ENCODE assay signal across 9 cellular contexts in the genomic region with DNA sequence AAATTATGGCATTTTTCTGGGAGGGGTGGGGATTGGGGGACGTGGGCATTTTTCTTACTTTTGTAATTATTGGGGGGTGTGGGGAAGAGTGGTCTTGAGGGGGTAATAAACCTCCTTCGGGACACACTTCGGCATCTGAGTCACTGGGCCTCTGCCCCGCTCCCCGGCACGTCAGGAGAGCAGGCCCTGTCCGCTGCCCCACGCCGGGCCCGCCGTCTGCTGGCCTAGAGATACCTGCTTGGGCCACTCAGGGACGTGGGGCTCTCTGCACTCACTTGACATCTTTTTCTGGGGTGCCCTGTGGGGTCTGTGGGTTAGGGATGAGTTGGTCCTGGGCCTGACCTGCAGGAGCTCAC. TPM values are rescaled to one million over a fixed set of nuclear protein-coding genes. Genes with fewer than 3 reads are reported as not detected.
DNase-seq lines count a peak whose midpoint lies in the region; ATAC-seq, FAIRE-seq and TF ChIP-seq lines count a peak whose summit lies in the region.
"Had no signal": no experiment of that assay in that cellular context is flagged by ENCODE, and none has a peak within 500 bp of the region (broad histone marks: within the 10 kb centered on the region; RNA-seq: fewer than 3 reads in every experiment).

No MANE protein-coding gene starts in this region.

- FAIRE-seq in GM12878 (lab: Jason Lieb, UNC): no peak
- FAIRE-seq: pancreas had no signal

- DNase-seq in heart left ventricle (no peak), Right ventricle myocardium superior (no peak), GM12878 (ENCODE audit: low read depth, low spot score) (no peak), uterus (no peak), NCI-H774 (lab: John Stamatoyannopoulos, UW) (no peak)
- no peak for DNase-seq in naive thymus-derived CD4-positive, alpha-beta T cell
- DNase-seq in activated CD8-positive, alpha-beta memory T cell treated with anti-CD3 and anti-CD28 coated beads, Interleukin-2, amount 50 U/mL, for 48 hours: no peak

- SMC1A ChIA-PET in GM12878 (lab: Charles Lee; ENCODE audit: uncharacterized antibody, unreplicated experiment): interaction anchor here (0.8 to 1.4 kb wide), 3 partner anchors 9 to 61 kb away, joined by 3 to 5 read pairs (median 4); a partner anchor contains a TSS

- BruUV-seq in GM12878 (replicated peaks; lab: Mats Ljungman, UMichigan): no TSS peak

- in situ Hi-C loops in GM12878 (cut with MboI): no loop called here

- TF ChIP-seq CTCF in heart left ventricle (IDR thresholded peaks at IDR 0.05) (no peak), GM12878 (IDR thresholded peaks at IDR 0.05 in 2 of 3, conservative IDR thresholded peaks at IDR 0.05 in 1 of 3; ENCODE audit: control insufficient read depth in 2 of 3, extremely low read depth in 1 of 3, insufficient read depth in 1 of 3, low read depth in 3 of 3, low read length in 3 of 3) (no peak), uterus (IDR thresholded peaks at IDR 0.05) (no peak)

- H3K27ac Mint-ChIP-seq in naive thymus-derived CD4-positive, alpha-beta T cell: peak overlapping the region; percentile 66 to 100 (median 91)

- no peak for TF ChIP-seq POLR2A in heart left ventricle (IDR thresholded peaks at IDR 0.05)
- no peak for TF ChIP-seq POLR2A in GM12878 (IDR thresholded peaks at IDR 0.05; ENCODE audit: low read depth, low read length)
- no peak for TF ChIP-seq POLR2A in uterus (IDR thresholded peaks at IDR 0.05)

- TF ChIP-seq RAD21 in GM12878 (IDR thresholded peaks at IDR 0.05; ENCODE audit: insufficient read depth, low read depth, low read length): no peak

- RAD21 ChIA-PET in GM12878 (lab: Charles Lee; ENCODE audit: unreplicated experiment): interaction anchor here (1.1 to 1.5 kb wide), 6 partner anchors 32 to 167 kb away, joined by 4 to 9 read pairs (median 6); a partner anchor contains a TSS

- POLR2A ChIA-PET in GM12878 (lab: Charles Lee): interaction anchor here (0.5 to 1.5 kb wide), 12 partner anchors 8 to 367 kb away, joined by 3 to 24 read pairs (median 6); a partner anchor contains a TSS
- POLR2A ChIA-PET in naive thymus-derived CD4-positive, alpha-beta T cell (lab: Charles Lee): interaction anchor here (0.8 to 1.5 kb wide), 9 partner anchors 8 to 166 kb away, joined by 3 to 7 read pairs (median 5); a partner anchor contains a TSS

- no peak overlapping the region for H2AFZ ChIP-seq in GM12878 (ENCODE audit: control insufficient read depth, low read depth, low read length)

- H3K27me3 ChIP-seq in heart left ventricle: no peaks in the 10 kb centered on the region
- no peaks in the 10 kb centered on the region for H3K27me3 ChIP-seq in GM12878 (replicated peaks in 1 of 2; ENCODE audit: control insufficient read depth in 2 of 2, insufficient read depth in 2 of 2, low read length in 1 of 2)
- H3K27me3 ChIP-seq in naive thymus-derived CD4-positive, alpha-beta T cell (ENCODE audit: control insufficient read depth in 2 of 2, insufficient read depth in 2 of 2, low read length in 2 of 2): no peaks in the 10 kb centered on the region
- H3K27me3 ChIP-seq in uterus: no peaks in the 10 kb centered on the region
- H3K27me3 ChIP-seq: pancreas had no signal

- peaks cover 0 to 5% (median 0%) of the 10 kb centered on the region in 11 donors for H3K9me3 Mint-ChIP-seq in naive thymus-derived CD4-positive, alpha-beta T cell

- H3K4me3 Mint-ChIP-seq in naive thymus-derived CD4-positive, alpha-beta T cell: peak overlapping the region in 8 of 10 donors; percentile 47 to 100 (median 94)

- ATAC-seq in heart left ventricle: no peak
- no peak for ATAC-seq in Right ventricle myocardium superior (ENCODE audit: poor library complexity)
- ATAC-seq in GM12878: no peak
- ATAC-seq in naive thymus-derived CD4-positive, alpha-beta T cell: no peak
- ATAC-seq in HG02610 (IDR thresholded peaks at IDR 0.05; ENCODE audit: unreplicated experiment): no peak

- H3K27me3 Mint-ChIP-seq in naive thymus-derived CD4-positive, alpha-beta T cell: no peaks in the 10 kb centered on the region

- 83 to 88% (median 86%) methylated on average over 12 of the region's 12 CpGs for WGBS in heart left ventricle, 4 donors
- 79% methylated on average over 10 of the region's 12 CpGs for WGBS in GM12878 (ENCODE audit: insufficient coverage, insufficient replicate concordance, low lambda C conversion rate, missing lambda C conversion rate)

- peaks cover 8 to 44% (median 26%) of the 10 kb centered on the region in 12 donors for H3K4me1 ChIP-seq in heart left ventricle
- H3K4me1 ChIP-seq in GM12878 (ENCODE audit: control insufficient read depth, insufficient read depth, low read length): peaks cover 27% of the 10 kb centered on the region
- peaks cover 33 to 35% of the 10 kb centered on the region in 2 donors for H3K4me1 ChIP-seq in naive thymus-derived CD4-positive, alpha-beta T cell (ENCODE audit: control insufficient read depth in 2 of 2, insufficient read depth in 2 of 2, low read length in 2 of 2)
- H3K4me1 ChIP-seq in uterus: peaks cover 0 to 16% of the 10 kb centered on the region in 2 donors

- CTCF ChIA-PET in GM12878 (lab: Yijun Ruan, JAX): interaction anchor here (1.1 to 1.5 kb wide), 2 partner anchors 9 to 173 kb away, joined by 6 to 8 read pairs; no protein-coding TSS in a partner anchor
- CTCF ChIA-PET in naive thymus-derived CD4-positive, alpha-beta T cell (lab: Charles Lee): no interaction called here

- no peak for TF ChIP-seq EP300 in GM12878 (IDR thresholded peaks at IDR 0.05; ENCODE audit: borderline replicate concordance in 1 of 2, control insufficient read depth in 1 of 2, low read depth in 2 of 2, low read length in 2 of 2)

- peak overlapping the region; percentile 85 for H3K9ac ChIP-seq in GM12878 (ENCODE audit: control insufficient read depth, insufficient read depth, low read length)

- H3K79me2 ChIP-seq in GM12878 (ENCODE audit: control insufficient read depth, insufficient read depth, low read length): peaks cover 32% of the 10 kb centered on the region

- peaks cover 0 to 38% (median 15%) of the 10 kb centered on the region in 5 donors for H3K36me3 Mint-ChIP-seq in naive thymus-derived CD4-positive, alpha-beta T cell

- H3K4me3 ChIP-seq in heart left ventricle (peak overlapping the region in 1 of 12 donors; percentile 15), GM12878 (no peak overlapping the region; the same call in 1 of the 2 replicates), uterus (no peak overlapping the region)
- no peak overlapping the region for H3K4me3 ChIP-seq in naive thymus-derived CD4-positive, alpha-beta T cell (ENCODE audit: low read length)
- H3K4me3 ChIP-seq: pancreas had no signal

- H3K9me3 ChIP-seq in heart left ventricle: no peaks in the 10 kb centered on the region
- no peaks in the 10 kb centered on the region for H3K9me3 ChIP-seq in GM12878 (replicated peaks; ENCODE audit: control insufficient read depth, insufficient read depth, low read length)
- H3K9me3 ChIP-seq in naive thymus-derived CD4-positive, alpha-beta T cell (ENCODE audit: control insufficient read depth in 2 of 3, low read length in 3 of 3): no peaks in the 10 kb centered on the region
- H3K9me3 ChIP-seq in uterus: no peaks in the 10 kb centered on the region
- H3K9me3 ChIP-seq: pancreas had no signal

- peak overlapping the region in 8 of 12 donors; percentile 52 to 97 (median 92) for H3K27ac ChIP-seq in heart left ventricle
- peak overlapping the region; percentile 95 for H3K27ac ChIP-seq in GM12878 (ENCODE audit: control insufficient read depth, insufficient read depth)
- H3K27ac ChIP-seq in naive thymus-derived CD4-positive, alpha-beta T cell (ENCODE audit: low read depth, low read length): peak overlapping the region; percentile 64
- peak overlapping the region; percentile 97 to 99 for H3K27ac ChIP-seq in uterus

- peak overlapping the region; percentile 90; the same call in 1 of the 2 replicates for H3K4me2 ChIP-seq in GM12878 (ENCODE audit: control insufficient read depth, insufficient read depth)

- intact Hi-C loops in heart left ventricle (cut with DNase I): loop anchor here in 3 of 10 donors (5.0 to 10.0 kb wide), 4 partner anchors 54 to 317 kb away; a partner anchor contains a TSS
- intact Hi-C loops in Right ventricle myocardium superior (cut with DNase I): no loop called here
- intact Hi-C loops in GM12878 (cut with micrococcal nuclease; ENCODE audit: unreplicated experiment): loop anchor here (10.0 kb wide), 1 partner anchor 327 kb away; a partner anchor contains a TSS
- intact Hi-C loops in naive thymus-derived CD4-positive, alpha-beta T cell (cut with micrococcal nuclease): no loop called here
- intact Hi-C loops in uterus (cut with DNase I; ENCODE audit: low total_unique reads): loop anchor here (10.0 kb wide), 1 partner anchor 67 kb away; a partner anchor contains a TSS

- H4K20me1 ChIP-seq in GM12878 (ENCODE audit: control insufficient read depth, insufficient read depth): no peaks in the 10 kb centered on the region

- H3K4me1 Mint-ChIP-seq in naive thymus-derived CD4-positive, alpha-beta T cell: peaks cover 45 to 86% (median 74%) of the 10 kb centered on the region in 7 donors

- H3K36me3 ChIP-seq in heart left ventricle: peaks cover 0 to 20% (median 8%) of the 10 kb centered on the region in 9 donors
- peaks cover 0 to 5% of the 10 kb centered on the region in 2 experiments; a peak in 1 of 4 replicates for H3K36me3 ChIP-seq in GM12878 (ENCODE audit: control insufficient read depth in 2 of 2, insufficient read depth in 2 of 2, low read length in 1 of 2)
- H3K36me3 ChIP-seq in naive thymus-derived CD4-positive, alpha-beta T cell (ENCODE audit: control insufficient read depth in 2 of 3, insufficient read depth in 3 of 3, low read length in 3 of 3): peaks cover 0 to 6% (median 6%) of the 10 kb centered on the region in 3 experiments
- H3K36me3 ChIP-seq in uterus: no peaks in the 10 kb centered on the region
- H3K36me3 ChIP-seq: pancreas had no signal

RNA-seq across cellular contexts. Expression of a gene that starts 3.5 kb away (rescaled TPM):
- total RNA-seq in heart left ventricle (1,000 to 10,000 TPM in 4 of 9 donors, 100 to 1,000 TPM in 5; 484 to 6,770 (median 857) TPM), Right ventricle myocardium superior (748 TPM), GM12878 (2014; rRNA removed) (1,329 and 1,429 TPM in 2 replicates), GM12878 (2014; rRNA removed; fragmentation: Illumina TruSeq; extraction: Trizol) (1,207 and 1,334 TPM in 2 replicates), GM12878 (2021) (994 and 1,017 TPM in 2 replicates), uterus (1,000 to 10,000 TPM in 3 of 4 donors, 100 to 1,000 TPM in 1; 472 to 2,968 (median 1,570) TPM)
- polyA plus RNA-seq in heart left ventricle (1,000 to 10,000 TPM in 1 of 2 donors, 100 to 1,000 TPM in 1; 836 to 1,542 TPM), GM12878 (2011; rRNA removed) (148 and 364 TPM in 2 replicates), GM12878 (2014; fragmentation: Illumina TruSeq; extraction: Trizol) (1,187 and 1,762 TPM in 2 replicates), GM12878 (2014; fragmentation: Nextera tagmentation; extraction: Ambion mirVana) (1,000 to 10,000 TPM; 5,502 to 8,913 TPM), GM12878 (2014; rRNA removed) (1,363 and 1,437 TPM in 2 replicates), GM12878 (2016; fragmentation: Nextera tagmentation; extraction: Ambion mirVana) (1,000 to 10,000 TPM; 4,849 to 4,896 TPM)
- 86.0 and 88.4 TPM in 2 replicates for total RNA-seq in GM12878 (2013; cell fraction: nucleolus; rRNA removed)
- 1,181 TPM for polyA plus RNA-seq in GM12878 (2011; ENCODE audit: low read depth)
- polyA plus RNA-seq in GM12878 (2011; cell fraction: cytosol; rRNA removed): 1,075 and 1,106 TPM in 2 replicates
- 345 and 359 TPM in 2 replicates for polyA plus RNA-seq in GM12878 (2011; cell fraction: nucleus; rRNA removed)
- 1,628 and 2,313 TPM in 2 replicates for polyA plus RNA-seq in GM12878 (2012)
- 168 and 426 TPM in 2 replicates for polyA minus RNA-seq in GM12878 (2011; rRNA and poly(A)+ RNA removed)
- 172 and 175 TPM in 2 replicates for polyA minus RNA-seq in GM12878 (2011; cell fraction: cytosol; rRNA and poly(A)+ RNA removed)
- polyA minus RNA-seq in GM12878 (2011; cell fraction: nucleus; rRNA and poly(A)+ RNA removed): 67.8 and 78.5 TPM in 2 replicates
- total RNA-seq in naive thymus-derived CD4-positive, alpha-beta T cell: 1,000 to 10,000 TPM in 4 of 5 experiments, 100 to 1,000 TPM in 1; 888 to 1,929 (median 1,286) TPM
- polyA plus RNA-seq in naive thymus-derived CD4-positive, alpha-beta T cell: 1,000 to 10,000 TPM; 3,820 to 4,967 TPM

RNA-seq across cellular contexts. Expression of a gene that starts 7.0 kb away (rescaled TPM):
- total RNA-seq in heart left ventricle: 10 to 100 TPM; 17.9 to 68.4 (median 23.1) TPM
- 10 to 100 TPM; 21.1 to 34.4 TPM for polyA plus RNA-seq in heart left ventricle
- total RNA-seq in Right ventricle myocardium superior: 21.5 TPM
- 45.7 and 48.8 TPM in 2 replicates for total RNA-seq in GM12878 (2013; cell fraction: nucleolus; rRNA removed)
- total RNA-seq in GM12878 (2014; rRNA removed): 114 and 119 TPM in 2 replicates
- 73.1 and 73.4 TPM in 2 replicates for total RNA-seq in GM12878 (2014; rRNA removed; fragmentation: Illumina TruSeq; extraction: Trizol)
- 221 and 223 TPM in 2 replicates for total RNA-seq in GM12878 (2021)
- polyA plus RNA-seq in GM12878 (2011; ENCODE audit: low read depth): 270 TPM
- 104 and 163 TPM in 2 replicates for polyA plus RNA-seq in GM12878 (2011; rRNA removed)
- polyA plus RNA-seq in GM12878 (2011; cell fraction: cytosol; rRNA removed): 226 and 231 TPM in 2 replicates
- polyA plus RNA-seq in GM12878 (2011; cell fraction: nucleus; rRNA removed): 190 and 218 TPM in 2 replicates
- polyA plus RNA-seq in GM12878 (2012): 155 and 219 TPM in 2 replicates
- polyA plus RNA-seq in GM12878 (2014; fragmentation: Illumina TruSeq; extraction: Trizol): 61.4 and 122 TPM in 2 replicates
- 10 to 100 TPM in 1 of 2 experiments, 1 to 10 TPM in 1; 7.2 to 15.3 TPM for polyA plus RNA-seq in GM12878 (2014; fragmentation: Nextera tagmentation; extraction: Ambion mirVana)
- 205 and 237 TPM in 2 replicates for polyA plus RNA-seq in GM12878 (2014; rRNA removed)
- polyA plus RNA-seq in GM12878 (2016; fragmentation: Nextera tagmentation; extraction: Ambion mirVana): 100 to 1,000 TPM; 152 to 164 TPM
- 47.0 and 93.4 TPM in 2 replicates for polyA minus RNA-seq in GM12878 (2011; rRNA and poly(A)+ RNA removed)
- 68.7 and 69.7 TPM in 2 replicates for polyA minus RNA-seq in GM12878 (2011; cell fraction: cytosol; rRNA and poly(A)+ RNA removed)
- 66.3 and 104 TPM in 2 replicates for polyA minus RNA-seq in GM12878 (2011; cell fraction: nucleus; rRNA and poly(A)+ RNA removed)
- 100 to 1,000 TPM in 3 of 5 experiments, 10 to 100 TPM in 2; 78.7 to 355 (median 122) TPM for total RNA-seq in naive thymus-derived CD4-positive, alpha-beta T cell
- polyA plus RNA-seq in naive thymus-derived CD4-positive, alpha-beta T cell: 10 to 100 TPM; 49.1 to 66.3 TPM
- total RNA-seq in uterus: 10 to 100 TPM; 16.5 to 84.5 (median 39.5) TPM

RNA-seq across cellular contexts. Expression of a gene that starts 28.2 kb away (rescaled TPM):
- total RNA-seq in heart left ventricle (under 1 TPM in 1 of 9 donors, not detected in 8; 0.49 TPM), Right ventricle myocardium superior (not detected), GM12878 (2014; rRNA removed) (not detected in 2 replicates), GM12878 (2014; rRNA removed; fragmentation: Illumina TruSeq; extraction: Trizol) (not detected in 2 replicates), GM12878 (2021) (not detected in 2 replicates), uterus (under 1 TPM in 2 of 4 donors, not detected in 2; 0.41 to 0.95 TPM)
- polyA plus RNA-seq in heart left ventricle (under 1 TPM in 1 of 2 donors, not detected in 1; 0.15 TPM), GM12878 (2011; rRNA removed) (0.15 and 0.23 TPM in 2 replicates), GM12878 (2014; fragmentation: Illumina TruSeq; extraction: Trizol) (not detected in 2 replicates), GM12878 (2014; fragmentation: Nextera tagmentation; extraction: Ambion mirVana) (under 1 TPM in 1 of 2 experiments, not detected in 1; 0.13 TPM), GM12878 (2014; rRNA removed) (0.19 TPM in 1 of 2 replicates, not detected in the other), GM12878 (2016; fragmentation: Nextera tagmentation; extraction: Ambion mirVana) (under 1 TPM in 1 of 2 experiments, not detected in 1; 0.21 TPM)
- total RNA-seq in GM12878 (2013; cell fraction: nucleolus; rRNA removed): not detected in 2 replicates
- polyA plus RNA-seq in GM12878 (2011; ENCODE audit: low read depth): not detected
- polyA plus RNA-seq in GM12878 (2011; cell fraction: cytosol; rRNA removed): 0.25 and 0.28 TPM in 2 replicates
- polyA plus RNA-seq in GM12878 (2011; cell fraction: nucleus; rRNA removed): 0.16 and 0.26 TPM in 2 replicates
- 1.1 and 1.2 TPM in 2 replicates for polyA plus RNA-seq in GM12878 (2012)
- not detected in 2 replicates for polyA minus RNA-seq in GM12878 (2011; rRNA and poly(A)+ RNA removed)
- polyA minus RNA-seq in GM12878 (2011; cell fraction: cytosol; rRNA and poly(A)+ RNA removed): not detected in 2 replicates
- not detected in 2 replicates for polyA minus RNA-seq in GM12878 (2011; cell fraction: nucleus; rRNA and poly(A)+ RNA removed)
- 1 to 10 TPM; 1.1 to 1.7 (median 1.3) TPM for total RNA-seq in naive thymus-derived CD4-positive, alpha-beta T cell
- polyA plus RNA-seq in naive thymus-derived CD4-positive, alpha-beta T cell: 1 to 10 TPM; 1.0 to 2.7 TPM

RNA-seq across cellular contexts. Expression of a gene that starts 31.5 kb away (rescaled TPM):
- 100 to 1,000 TPM; 125 to 264 (median 173) TPM for total RNA-seq in heart left ventricle
- 100 to 1,000 TPM; 114 to 154 TPM for polyA plus RNA-seq in heart left ventricle
- total RNA-seq in Right ventricle myocardium superior: 100 TPM
- total RNA-seq in GM12878 (2013; cell fraction: nucleolus; rRNA removed): 77.6 and 83.1 TPM in 2 replicates
- 35.4 and 39.5 TPM in 2 replicates for total RNA-seq in GM12878 (2014; rRNA removed)
- total RNA-seq in GM12878 (2014; rRNA removed; fragmentation: Illumina TruSeq; extraction: Trizol): 20.2 and 21.5 TPM in 2 replicates
- total RNA-seq in GM12878 (2021): 37.3 and 40.2 TPM in 2 replicates
- polyA plus RNA-seq in GM12878 (2011; ENCODE audit: low read depth): 30.6 TPM
- 36.0 and 62.0 TPM in 2 replicates for polyA plus RNA-seq in GM12878 (2011; rRNA removed)
- polyA plus RNA-seq in GM12878 (2011; cell fraction: cytosol; rRNA removed): 72.2 and 76.1 TPM in 2 replicates
- 87.8 and 91.9 TPM in 2 replicates for polyA plus RNA-seq in GM12878 (2011; cell fraction: nucleus; rRNA removed)
- 49.4 and 54.4 TPM in 2 replicates for polyA plus RNA-seq in GM12878 (2012)
- 40.6 and 44.3 TPM in 2 replicates for polyA plus RNA-seq in GM12878 (2014; fragmentation: Illumina TruSeq; extraction: Trizol)
- polyA plus RNA-seq in GM12878 (2014; fragmentation: Nextera tagmentation; extraction: Ambion mirVana): 1 to 10 TPM; 3.7 to 5.8 TPM
- polyA plus RNA-seq in GM12878 (2014; rRNA removed): 42.2 and 45.5 TPM in 2 replicates
- polyA plus RNA-seq in GM12878 (2016; fragmentation: Nextera tagmentation; extraction: Ambion mirVana): 10 to 100 TPM; 37.3 to 40.6 TPM
- polyA minus RNA-seq in GM12878 (2011; rRNA and poly(A)+ RNA removed): 56.8 and 118 TPM in 2 replicates
- polyA minus RNA-seq in GM12878 (2011; cell fraction: cytosol; rRNA and poly(A)+ RNA removed): 23.9 and 29.7 TPM in 2 replicates
- polyA minus RNA-seq in GM12878 (2011; cell fraction: nucleus; rRNA and poly(A)+ RNA removed): 38.2 and 52.7 TPM in 2 replicates
- total RNA-seq in naive thymus-derived CD4-positive, alpha-beta T cell: 10 to 100 TPM; 27.3 to 82.3 (median 50.7) TPM
- polyA plus RNA-seq in naive thymus-derived CD4-positive, alpha-beta T cell: 10 to 100 TPM; 22.6 to 40.3 TPM
- 10 to 100 TPM in 3 of 4 donors, 1 to 10 TPM in 1; 4.9 to 39.8 (median 16.6) TPM for total RNA-seq in uterus

RNA-seq across cellular contexts. Expression of a gene that starts 32.0 kb away (rescaled TPM):
- total RNA-seq in heart left ventricle (10 to 100 TPM; 41.4 to 93.9 (median 50.9) TPM), Right ventricle myocardium superior (41.7 TPM), GM12878 (2014; rRNA removed) (195 and 202 TPM in 2 replicates), GM12878 (2014; rRNA removed; fragmentation: Illumina TruSeq; extraction: Trizol) (80.3 and 97.0 TPM in 2 replicates), GM12878 (2021) (134 and 142 TPM in 2 replicates), uterus (100 to 1,000 TPM in 1 of 4 donors, 10 to 100 TPM in 3; 51.9 to 109 (median 77.7) TPM)
- polyA plus RNA-seq in heart left ventricle (100 to 1,000 TPM in 1 of 2 donors, 10 to 100 TPM in 1; 68.0 to 109 TPM), GM12878 (2011; rRNA removed) (58.7 and 117 TPM in 2 replicates), GM12878 (2014; fragmentation: Illumina TruSeq; extraction: Trizol) (11.8 and 53.8 TPM in 2 replicates), GM12878 (2014; fragmentation: Nextera tagmentation; extraction: Ambion mirVana) (10 to 100 TPM; 33.8 to 70.6 TPM), GM12878 (2014; rRNA removed) (142 and 166 TPM in 2 replicates), GM12878 (2016; fragmentation: Nextera tagmentation; extraction: Ambion mirVana) (100 to 1,000 TPM; 214 to 224 TPM)
- 60.9 and 67.9 TPM in 2 replicates for total RNA-seq in GM12878 (2013; cell fraction: nucleolus; rRNA removed)
- 38.4 TPM for polyA plus RNA-seq in GM12878 (2011; ENCODE audit: low read depth)
- polyA plus RNA-seq in GM12878 (2011; cell fraction: cytosol; rRNA removed): 182 and 281 TPM in 2 replicates
- polyA plus RNA-seq in GM12878 (2011; cell fraction: nucleus; rRNA removed): 206 and 275 TPM in 2 replicates
- polyA plus RNA-seq in GM12878 (2012): 88.4 and 111 TPM in 2 replicates
- polyA minus RNA-seq in GM12878 (2011; rRNA and poly(A)+ RNA removed): 125 and 207 TPM in 2 replicates
- polyA minus RNA-seq in GM12878 (2011; cell fraction: cytosol; rRNA and poly(A)+ RNA removed): 59.3 and 70.5 TPM in 2 replicates
- polyA minus RNA-seq in GM12878 (2011; cell fraction: nucleus; rRNA and poly(A)+ RNA removed): 47.3 and 83.5 TPM in 2 replicates
- 10 to 100 TPM; 23.4 to 94.0 (median 24.1) TPM for total RNA-seq in naive thymus-derived CD4-positive, alpha-beta T cell
- 10 to 100 TPM; 58.7 to 72.9 TPM for polyA plus RNA-seq in naive thymus-derived CD4-positive, alpha-beta T cell

Comparison
In these comparisons a context has a peak if more than half of its experiments do, and no peak if none do; other contexts are left out.
1. intact Hi-C loops: an anchor here in GM12878 (10.0 kb wide) and uterus (10.0 kb wide); none called in Right ventricle myocardium superior and naive thymus-derived CD4-positive, alpha-beta T cell.